Comparison of ENCODE assay signal across 2 cellular contexts in the genomic region with DNA sequence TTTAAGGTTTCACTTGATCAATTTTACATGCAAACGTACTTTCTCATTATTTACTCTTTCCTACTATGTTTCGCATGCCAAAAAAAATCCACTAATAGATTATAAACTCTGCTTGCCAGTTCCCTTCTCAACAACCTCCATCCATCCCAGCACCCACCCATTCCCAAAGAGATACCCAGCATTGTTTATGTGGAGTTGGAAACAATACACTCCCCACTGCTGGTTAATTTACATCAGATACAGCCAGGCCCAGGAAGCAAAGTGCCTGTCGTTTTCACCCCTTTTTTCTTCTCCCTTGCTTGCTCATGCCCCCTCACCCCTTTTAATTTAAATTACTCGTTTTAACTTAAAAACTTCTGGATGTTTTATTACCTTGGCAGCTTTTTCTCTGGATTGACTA.
TF ChIP-seq lines count a peak whose summit lies in the region.

No MANE protein-coding gene starts in this region.

TF ChIP-seq in SK-N-SH, 30 proteins besides CTCF, POLR2A, EP300 and RAD21:
- TF ChIP-seq, protein P1, sequence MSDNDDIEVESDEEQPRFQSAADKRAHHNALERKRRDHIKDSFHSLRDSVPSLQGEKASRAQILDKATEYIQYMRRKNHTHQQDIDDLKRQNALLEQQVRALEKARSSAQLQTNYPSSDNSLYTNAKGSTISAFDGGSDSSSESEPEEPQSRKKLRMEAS (IDR thresholded peaks at IDR 0.05; ENCODE audit: low read depth), result no peak
- TF ChIP-seq TAF1 (IDR thresholded peaks at IDR 0.05; ENCODE audit: borderline replicate concordance, low read depth, low read length), result no peak
- TF ChIP-seq SIN3A (IDR thresholded peaks at IDR 0.05; ENCODE audit: borderline replicate concordance, low read depth, low read length), result no peak
- no peak for TF ChIP-seq SMC3 (IDR thresholded peaks at IDR 0.05; ENCODE audit: low read depth, low read length)
- TF ChIP-seq GATA2 (CRISPR knock-in tag; IDR thresholded peaks at IDR 0.05), result no peak
- no peak for TF ChIP-seq RXRA (IDR thresholded peaks at IDR 0.05; ENCODE audit: borderline replicate concordance, low read depth)

TF ChIP-seq in SK-N-SH treated with all-trans-retinoic acid at 6 μM for 48 hours, 23 proteins besides CTCF, POLR2A, EP300 and RAD21:
- TF ChIP-seq ARNTL (CRISPR knock-in tag; IDR thresholded peaks at IDR 0.05; ENCODE audit: borderline replicate concordance, low read depth), result no peak
